8 cellular contexts compared by ENCODE assay signal in the genomic region with DNA sequence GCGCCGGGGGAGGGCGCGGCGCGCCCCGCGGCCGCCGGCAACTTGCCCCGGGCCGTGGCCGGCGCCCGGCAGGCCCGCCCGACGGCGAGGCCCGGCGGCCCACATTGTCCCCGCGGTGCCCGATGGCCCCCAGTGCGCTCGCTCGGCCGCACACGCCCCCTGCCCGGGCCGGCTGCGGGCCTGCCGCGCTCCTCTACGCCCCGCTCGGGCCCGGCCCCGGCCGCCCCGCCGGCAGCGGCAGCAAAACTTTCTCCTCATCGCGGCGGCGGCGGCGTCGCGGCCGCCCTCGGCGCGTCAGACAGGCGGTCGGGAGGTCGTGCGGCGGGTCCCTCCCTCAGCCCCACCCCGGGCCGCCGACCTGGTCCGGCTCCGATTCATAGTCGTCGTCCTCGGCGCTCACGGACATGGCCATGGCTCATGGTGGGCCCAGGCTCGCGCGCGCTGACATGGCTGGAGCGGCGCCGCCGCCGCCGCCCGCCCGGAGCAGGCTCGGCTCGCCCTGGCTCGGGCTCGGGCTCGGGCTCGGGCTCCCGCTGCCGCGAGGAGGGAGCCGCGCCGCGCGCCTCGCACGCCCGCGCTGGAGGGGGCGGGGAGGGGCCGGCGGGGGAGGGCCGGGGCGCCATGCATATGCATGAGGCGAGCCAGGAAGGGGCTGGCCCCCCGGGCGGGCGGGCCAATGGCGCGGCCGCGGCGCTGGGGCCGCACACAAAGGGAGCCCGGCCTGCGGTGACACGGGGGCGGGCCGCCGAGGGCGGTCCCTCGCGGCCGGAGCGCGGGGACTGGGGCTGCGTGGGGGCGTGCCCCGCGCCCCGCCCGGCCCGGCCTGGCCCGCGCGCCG.
DNase-seq lines count a peak whose midpoint lies in the region; ATAC-seq and TF ChIP-seq lines count a peak whose summit lies in the region.

No MANE protein-coding gene starts in this region.

- no peak overlapping the region for H3K27ac Mint-ChIP-seq in GM23338

- H3K36me3 ChIP-seq in GM23338 (ENCODE audit: insufficient read depth) (no peaks in the 10 kb centered on the region), osteoblast (ENCODE audit: insufficient read depth, low read length) (no peaks in the 10 kb centered on the region), testis (ENCODE audit: low read depth, missing control alignments) (no peaks in the 10 kb centered on the region)

- H3K4me3 ChIP-seq in GM23338: peak overlapping the region; percentile 69
- peak overlapping the region; percentile 80 for H3K4me3 ChIP-seq in osteoblast (ENCODE audit: insufficient read depth, low read length)
- peak overlapping the region; percentile 53 to 64 for H3K4me3 ChIP-seq in testis

- H3K9me3 ChIP-seq in osteoblast (ENCODE audit: low read depth, low read length) (no peaks in the 10 kb centered on the region), testis (no peaks in the 10 kb centered on the region)

- H3K4me1 Mint-ChIP-seq in GM23338: peaks cover 34% of the 10 kb centered on the region

- H3F3A ChIP-seq in GM23338 (replicated peaks; ENCODE audit: low read depth): peaks cover 25% of the 10 kb centered on the region; the same call in 1 of the 2 replicates

- H3K9me2 ChIP-seq in GM23338 (ENCODE audit: insufficient read depth): no peaks in the 10 kb centered on the region

- H2AFZ ChIP-seq in GM23338 (no peak overlapping the region), osteoblast (ENCODE audit: low read length) (no peak overlapping the region)

- WGBS in testis, 2 donors: 1% methylated on average over 38 of the region's 138 CpGs; no CpG with 5 or more reads in 1 of the 2 donors

- TF ChIP-seq POLR2A in Raji (IDR thresholded peaks at IDR 0.05; ENCODE audit: insufficient read depth, low read depth, low read length) (peak; percentile 45), testis (IDR thresholded peaks at IDR 0.05) (no peak)

- peak overlapping the region; percentile 48; the same call in 2 of the 3 replicates for H3K4me3 Mint-ChIP-seq in GM23338

- DNase-seq in ELR (ENCODE audit: low read depth) (peak; percentile 91), GM23338 (ENCODE audit: low spot score) (peak; percentile 89), Kasumi-1 (lab: John Stamatoyannopoulos, UW) (peak; percentile 73 to 78), globus pallidus (ENCODE audit: low spot score) (peak; percentile 93), osteoblast (ENCODE audit: insufficient read length, low spot score, missing footprints) (peak; percentile 99), testis (peak; percentile 89)
- DNase-seq in activated naive CD4-positive, alpha-beta T cell (lab: John Stamatoyannopoulos, UW): peak; percentile 52 to 89 (median 74)

- H3K4me1 ChIP-seq in GM23338 (ENCODE audit: insufficient read depth) (peaks cover 12% of the 10 kb centered on the region; the same call in 1 of the 2 replicates), osteoblast (ENCODE audit: insufficient read depth, low read length) (peaks cover 8% of the 10 kb centered on the region), testis (no peaks in the 10 kb centered on the region)

- H4K20me1 ChIP-seq in GM23338 (replicated peaks; ENCODE audit: insufficient read depth) (peaks cover 44% of the 10 kb centered on the region), osteoblast (ENCODE audit: insufficient read depth, low read length) (peaks cover 17% of the 10 kb centered on the region)

- H3K27ac ChIP-seq in GM23338 (ENCODE audit: low read depth) (no peak overlapping the region), osteoblast (ENCODE audit: low read depth, low read length) (no peak overlapping the region), testis (peak overlapping the region in 1 of 2 donors; percentile 81)

- H3K4me2 ChIP-seq in GM23338: peak overlapping the region; percentile 87; the same call in 1 of the 2 replicates
- H3K4me2 ChIP-seq in osteoblast (ENCODE audit: insufficient read depth, low read length): peak overlapping the region; percentile 97

- ATAC-seq in GM23338: peak; percentile 77

- H3K79me2 ChIP-seq in GM23338 (replicated peaks; ENCODE audit: insufficient read depth): peaks cover 44% of the 10 kb centered on the region
- H3K79me2 ChIP-seq in osteoblast (ENCODE audit: insufficient read depth, low read length): peaks cover 30% of the 10 kb centered on the region

- no peaks in the 10 kb centered on the region; the same call in 1 of the 3 replicates for H3K9me3 Mint-ChIP-seq in GM23338

- peaks cover 9% of the 10 kb centered on the region for H3K27me3 Mint-ChIP-seq in GM23338 (ENCODE audit: insufficient read depth, low read depth, poor library complexity)

- intact Hi-C loops in testis (cut with DNase I; ENCODE audit: low total_unique reads): no loop called here

- H3K36me3 Mint-ChIP-seq in GM23338 (ENCODE audit: low read depth): peaks cover 5% of the 10 kb centered on the region

- H3K27me3 ChIP-seq in GM23338 (ENCODE audit: insufficient read depth) (no peaks in the 10 kb centered on the region), osteoblast (ENCODE audit: insufficient read depth, low read length) (no peaks in the 10 kb centered on the region), testis (no peaks in the 10 kb centered on the region)

- no peak for TF ChIP-seq CTCF in GM23338 (conservative IDR thresholded peaks at IDR 0.05; ENCODE audit: low read depth in 2 of 2)
- no peak for TF ChIP-seq CTCF in osteoblast (IDR thresholded peaks at IDR 0.05; ENCODE audit: extremely low read depth, low read depth, low read length)
- TF ChIP-seq CTCF in testis (IDR thresholded peaks at IDR 0.05): no peak

TF ChIP-seq in GM23338, 12 proteins besides CTCF, POLR2A, EP300 and RAD21:
- TF ChIP-seq EZH2 (IDR thresholded peaks at IDR 0.05; ENCODE audit: low read depth, unreplicated experiment) (no peak), POLR2AphosphoS5 (IDR thresholded peaks at IDR 0.05; ENCODE audit: low read depth) (0 out of 2 replicates have a peak, but pooled peaks have one; percentile 10)
- TF ChIP-seq, protein P1, sequence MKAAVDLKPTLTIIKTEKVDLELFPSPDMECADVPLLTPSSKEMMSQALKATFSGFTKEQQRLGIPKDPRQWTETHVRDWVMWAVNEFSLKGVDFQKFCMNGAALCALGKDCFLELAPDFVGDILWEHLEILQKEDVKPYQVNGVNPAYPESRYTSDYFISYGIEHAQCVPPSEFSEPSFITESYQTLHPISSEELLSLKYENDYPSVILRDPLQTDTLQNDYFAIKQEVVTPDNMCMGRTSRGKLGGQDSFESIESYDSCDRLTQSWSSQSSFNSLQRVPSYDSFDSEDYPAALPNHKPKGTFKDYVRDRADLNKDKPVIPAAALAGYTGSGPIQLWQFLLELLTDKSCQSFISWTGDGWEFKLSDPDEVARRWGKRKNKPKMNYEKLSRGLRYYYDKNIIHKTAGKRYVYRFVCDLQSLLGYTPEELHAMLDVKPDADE (IDR thresholded peaks at IDR 0.05): no peak
